Comparison of ENCODE assay signal across 36 cellular contexts in the genomic region with DNA sequence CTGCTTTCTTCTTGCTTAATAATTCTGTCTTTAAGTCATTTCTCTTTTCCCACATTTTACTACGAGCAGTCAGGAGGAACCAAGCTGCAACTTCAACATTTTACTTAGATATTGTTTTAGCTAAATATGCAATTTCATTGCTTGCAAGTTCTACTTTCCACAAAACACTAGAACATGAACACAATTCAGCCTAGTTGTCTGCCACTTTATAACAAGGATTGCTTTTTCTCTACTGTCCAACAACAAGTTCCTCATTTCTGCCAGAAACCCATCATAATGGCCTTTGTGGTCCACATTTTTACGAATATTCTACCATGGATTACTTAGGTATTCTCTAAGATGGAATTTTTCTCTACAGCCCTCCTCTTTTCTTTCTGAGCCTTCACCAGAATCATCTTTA. TPM values are rescaled to one million over a fixed set of nuclear protein-coding genes. Genes with fewer than 3 reads are reported as not detected.
DNase-seq lines count a peak whose midpoint lies in the region; ATAC-seq and TF ChIP-seq lines count a peak whose summit lies in the region.
"Had no signal": no experiment of that assay in that cellular context is flagged by ENCODE, and none has a peak within 500 bp of the region (broad histone marks: within the 10 kb centered on the region; RNA-seq: fewer than 3 reads in every experiment).

No MANE protein-coding gene starts in this region.

- peaks cover 14% of the 10 kb centered on the region for H3K4me1 Mint-ChIP-seq in WTC11
- H3K4me1 Mint-ChIP-seq in stimulated activated memory B cell treated with anti-CD40 and anti-IgM and Interleukin-4, amounts not matched to agents 10 μg/mL and 1 μg/mL and 100 μg/mL, for 72 hours, result no peaks in the 10 kb centered on the region
- H3K4me1 Mint-ChIP-seq: brain, T-helper 17 cell had no signal

- H3K9me3 ChIP-seq in neutrophil, result no peaks in the 10 kb centered on the region
- H3K9me3 ChIP-seq: adrenal gland, mucosa of descending colon had no signal

- H3K4me3 Mint-ChIP-seq in WTC11, result no peak overlapping the region
- H3K4me3 Mint-ChIP-seq in stimulated activated memory B cell treated with anti-CD40 and anti-IgM and Interleukin-4, amounts not matched to agents 10 μg/mL and 1 μg/mL and 100 μg/mL, for 72 hours, result no peak overlapping the region
- H3K4me3 Mint-ChIP-seq: activated CD4-positive, alpha-beta memory T cell treated with anti-CD3 and anti-CD28 coated beads for 36 hours; brain; IgD-negative memory B cell; natural killer cell treated with Interleukin-12 subunit alpha and Interleukin-12 subunit beta and Interleukin-15 and Interleukin-18, amount 100 ng/mL, for 72 hours; T-helper 17 cell; type B pancreatic cell had no signal

- ATAC-seq in WTC11, result no peak
- ATAC-seq in stimulated activated memory B cell treated with anti-CD40 and anti-IgM and Interleukin-4, amounts not matched to agents 10 μg/mL and 1 μg/mL and 100 μg/mL, for 72 hours, result no peak
- ATAC-seq: mucosa of descending colon; natural killer cell treated with Interleukin-12 subunit alpha and Interleukin-12 subunit beta and Interleukin-15 and Interleukin-18, amount 100 ng/mL, for 72 hours; Panc1; SK-N-SH treated with all-trans-retinoic acid at 6 μM for 48 hours; stimulated activated naive CD8-positive, alpha-beta T cell treated with anti-CD3 and anti-CD28 coated beads, Interleukin-15, Interleukin-2, amounts not matched to agents 100 U/mL and 50 U/mL, for 24 hours; T-helper 17 cell had no signal

- H3K27me3 Mint-ChIP-seq in WTC11 (ENCODE audit: low read depth), result no peaks in the 10 kb centered on the region
- peaks cover 48% of the 10 kb centered on the region for H3K27me3 Mint-ChIP-seq in stimulated activated memory B cell treated with anti-CD40 and anti-IgM and Interleukin-4, amounts not matched to agents 10 μg/mL and 1 μg/mL and 100 μg/mL, for 72 hours
- H3K27me3 Mint-ChIP-seq: brain, type B pancreatic cell had no signal

- peak overlapping the region; percentile 39 for H3K27ac ChIP-seq in neutrophil
- H3K27ac ChIP-seq: adrenal gland, C4-2B had no signal

- TF ChIP-seq CTCF in WTC11 (IDR thresholded peaks at IDR 0.05) (no peak), neutrophil (IDR thresholded peaks at IDR 0.05) (no peak)

- peak overlapping the region; percentile 55; the same call in 1 of the 2 replicates for H3K27ac Mint-ChIP-seq in WTC11
- H3K27ac Mint-ChIP-seq in stimulated activated memory B cell treated with anti-CD40 and anti-IgM and Interleukin-4, amounts not matched to agents 10 μg/mL and 1 μg/mL and 100 μg/mL, for 72 hours, result no peak overlapping the region
- H3K27ac Mint-ChIP-seq: activated CD4-positive, alpha-beta memory T cell treated with anti-CD3 and anti-CD28 coated beads for 36 hours; IgD-negative memory B cell; natural killer cell treated with Interleukin-12 subunit alpha and Interleukin-12 subunit beta and Interleukin-15 and Interleukin-18, amount 100 ng/mL, for 72 hours; T-helper 17 cell; type B pancreatic cell had no signal

- peaks cover 0 to 7% of the 10 kb centered on the region in 2 experiments for H3K4me1 ChIP-seq in neutrophil (ENCODE audit: control insufficient read depth in 1 of 2, insufficient read depth in 1 of 2, low read depth in 1 of 2, low read length in 1 of 2)

- no peaks in the 10 kb centered on the region for H3K27me3 ChIP-seq in neutrophil
- H3K27me3 ChIP-seq: adrenal gland had no signal

- POLR2A ChIA-PET in WTC11 (lab: Charles Lee), result no interaction called here

- no peak overlapping the region for H3K4me3 ChIP-seq in neutrophil (ENCODE audit: low read depth in 1 of 2, low read length in 1 of 2)
- H3K4me3 ChIP-seq: adrenal gland, mucosa of descending colon had no signal

- CTCF ChIA-PET in WTC11 (lab: Charles Lee), result interaction anchor here (1.2 to 2.4 kb wide), 2 partner anchors 37 to 84 kb away, joined by 3 to 10 read pairs; partner anchors contain the start of gene SORT1

- peaks cover 5% of the 10 kb centered on the region for H3K36me3 Mint-ChIP-seq in WTC11
- no peaks in the 10 kb centered on the region for H3K36me3 Mint-ChIP-seq in stimulated activated memory B cell treated with anti-CD40 and anti-IgM and Interleukin-4, amounts not matched to agents 10 μg/mL and 1 μg/mL and 100 μg/mL, for 72 hours
- H3K36me3 Mint-ChIP-seq: activated CD4-positive, alpha-beta memory T cell treated with anti-CD3 and anti-CD28 coated beads for 36 hours; IgD-negative memory B cell; natural killer cell treated with Interleukin-12 subunit alpha and Interleukin-12 subunit beta and Interleukin-15 and Interleukin-18, amount 100 ng/mL, for 72 hours had no signal

- peaks cover 34% of the 10 kb centered on the region for H3K36me3 ChIP-seq in neutrophil
- H3K36me3 ChIP-seq: adrenal gland had no signal

- H3K9me3 Mint-ChIP-seq in WTC11, result no peaks in the 10 kb centered on the region
- H3K9me3 Mint-ChIP-seq in stimulated activated memory B cell treated with anti-CD40 and anti-IgM and Interleukin-4, amounts not matched to agents 10 μg/mL and 1 μg/mL and 100 μg/mL, for 72 hours, result no peaks in the 10 kb centered on the region
- H3K9me3 Mint-ChIP-seq: activated CD4-positive, alpha-beta memory T cell treated with anti-CD3 and anti-CD28 coated beads for 36 hours; brain; IgD-negative memory B cell; natural killer cell treated with Interleukin-12 subunit alpha and Interleukin-12 subunit beta and Interleukin-15 and Interleukin-18, amount 100 ng/mL, for 72 hours; type B pancreatic cell had no signal

- peak; percentile 4 to 39 for DNase-seq in NOMO-1 (lab: John Stamatoyannopoulos, UW; ENCODE audit: unreplicated experiment in 2 of 2)
- DNase-seq in NOMO-1 treated with dmso at 0.1 percent for 144 hours (lab: John Stamatoyannopoulos, UW; ENCODE audit: unreplicated experiment), result no peak
- no peak for DNase-seq in WTC11 (ENCODE audit: low spot score)
- no peak for DNase-seq in central memory CD4-positive, alpha-beta T cell
- no peak for DNase-seq in NCI-H1092 (lab: John Stamatoyannopoulos, UW)
- no peak for DNase-seq in activated CD4-positive, CD25-positive, alpha-beta regulatory T cell (lab: John Stamatoyannopoulos, UW)
- DNase-seq: 8988T; activated CD4-positive, alpha-beta memory T cell treated with anti-CD3 and anti-CD28 coated beads for 36 hours; activated CD4-positive, CD25-positive, alpha-beta regulatory T cell treated with anti-CD3 and anti-CD28 coated beads, Interleukin-2, amount 50 U/mL, for 72 hours; activated naive CD4-positive, alpha-beta T cell; adrenal gland; DND-41; effector CD4-positive, alpha-beta T cell; GF-D8; left cardiac atrium; mucosa of descending colon; NCI-H2081; NCI-H2227 treated with DMSO at 0.1 percent for 48 hours; NCI-H526 treated with DMSO at 0.1 percent for 48 hours; Right ventricle myocardium superior; small intestine; stimulated activated naive CD8-positive, alpha-beta T cell treated with anti-CD3 and anti-CD28 coated beads, Interleukin-15, Interleukin-2, amounts not matched to agents 100 U/mL and 50 U/mL, for 24 hours; T-helper 17 cell had no signal

TF ChIP-seq in WTC11, 78 proteins besides CTCF, POLR2A, EP300 and RAD21 (continues in another document):
- no peak for TF ChIP-seq ZNF232 (CRISPR knock-in tag; IDR thresholded peaks at IDR 0.05)
- TF ChIP-seq, protein P1, sequence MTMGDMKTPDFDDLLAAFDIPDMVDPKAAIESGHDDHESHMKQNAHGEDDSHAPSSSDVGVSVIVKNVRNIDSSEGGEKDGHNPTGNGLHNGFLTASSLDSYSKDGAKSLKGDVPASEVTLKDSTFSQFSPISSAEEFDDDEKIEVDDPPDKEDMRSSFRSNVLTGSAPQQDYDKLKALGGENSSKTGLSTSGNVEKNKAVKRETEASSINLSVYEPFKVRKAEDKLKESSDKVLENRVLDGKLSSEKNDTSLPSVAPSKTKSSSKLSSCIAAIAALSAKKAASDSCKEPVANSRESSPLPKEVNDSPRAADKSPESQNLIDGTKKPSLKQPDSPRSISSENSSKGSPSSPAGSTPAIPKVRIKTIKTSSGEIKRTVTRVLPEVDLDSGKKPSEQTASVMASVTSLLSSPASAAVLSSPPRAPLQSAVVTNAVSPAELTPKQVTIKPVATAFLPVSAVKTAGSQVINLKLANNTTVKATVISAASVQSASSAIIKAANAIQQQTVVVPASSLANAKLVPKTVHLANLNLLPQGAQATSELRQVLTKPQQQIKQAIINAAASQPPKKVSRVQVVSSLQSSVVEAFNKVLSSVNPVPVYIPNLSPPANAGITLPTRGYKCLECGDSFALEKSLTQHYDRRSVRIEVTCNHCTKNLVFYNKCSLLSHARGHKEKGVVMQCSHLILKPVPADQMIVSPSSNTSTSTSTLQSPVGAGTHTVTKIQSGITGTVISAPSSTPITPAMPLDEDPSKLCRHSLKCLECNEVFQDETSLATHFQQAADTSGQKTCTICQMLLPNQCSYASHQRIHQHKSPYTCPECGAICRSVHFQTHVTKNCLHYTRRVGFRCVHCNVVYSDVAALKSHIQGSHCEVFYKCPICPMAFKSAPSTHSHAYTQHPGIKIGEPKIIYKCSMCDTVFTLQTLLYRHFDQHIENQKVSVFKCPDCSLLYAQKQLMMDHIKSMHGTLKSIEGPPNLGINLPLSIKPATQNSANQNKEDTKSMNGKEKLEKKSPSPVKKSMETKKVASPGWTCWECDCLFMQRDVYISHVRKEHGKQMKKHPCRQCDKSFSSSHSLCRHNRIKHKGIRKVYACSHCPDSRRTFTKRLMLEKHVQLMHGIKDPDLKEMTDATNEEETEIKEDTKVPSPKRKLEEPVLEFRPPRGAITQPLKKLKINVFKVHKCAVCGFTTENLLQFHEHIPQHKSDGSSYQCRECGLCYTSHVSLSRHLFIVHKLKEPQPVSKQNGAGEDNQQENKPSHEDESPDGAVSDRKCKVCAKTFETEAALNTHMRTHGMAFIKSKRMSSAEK (CRISPR knock-in tag; IDR thresholded peaks at IDR 0.05; ENCODE audit: borderline replicate concordance), result no peak
- TF ChIP-seq OVOL2 (CRISPR knock-in tag; IDR thresholded peaks at IDR 0.05; ENCODE audit: borderline replicate concordance), result no peak
- no peak for TF ChIP-seq FOXK1 (CRISPR knock-in tag; IDR thresholded peaks at IDR 0.05)
- TF ChIP-seq ZNF121 (CRISPR knock-in tag; IDR thresholded peaks at IDR 0.05), result no peak
- TF ChIP-seq, protein P2, sequence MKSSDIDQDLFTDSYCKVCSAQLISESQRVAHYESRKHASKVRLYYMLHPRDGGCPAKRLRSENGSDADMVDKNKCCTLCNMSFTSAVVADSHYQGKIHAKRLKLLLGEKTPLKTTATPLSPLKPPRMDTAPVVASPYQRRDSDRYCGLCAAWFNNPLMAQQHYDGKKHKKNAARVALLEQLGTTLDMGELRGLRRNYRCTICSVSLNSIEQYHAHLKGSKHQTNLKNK (CRISPR knock-in tag; IDR thresholded peaks at IDR 0.05), result no peak
- no peak for TF ChIP-seq NR2C2 (CRISPR knock-in tag; IDR thresholded peaks at IDR 0.05)
- TF ChIP-seq SP1 (CRISPR knock-in tag; conservative IDR thresholded peaks at IDR 0.05), result no peak
- TF ChIP-seq ESRRA (CRISPR knock-in tag; IDR thresholded peaks at IDR 0.05; ENCODE audit: borderline replicate concordance), result no peak
- no peak for TF ChIP-seq GABPB1 (CRISPR knock-in tag; IDR thresholded peaks at IDR 0.05)
- TF ChIP-seq ZNF138 (CRISPR knock-in tag; conservative IDR thresholded peaks at IDR 0.05), result no peak
- TF ChIP-seq MXD4 (CRISPR knock-in tag; IDR thresholded peaks at IDR 0.05; ENCODE audit: borderline replicate concordance), result no peak
- TF ChIP-seq CBFB (CRISPR knock-in tag; IDR thresholded peaks at IDR 0.05; ENCODE audit: low read depth), result no peak

RNA-seq across cellular contexts. Expression of gene SORT1, which starts 36.6 kb away (rescaled TPM):
- 50.2 to 60.8 TPM (median 55.9 TPM) in 3 replicates for total RNA-seq in WTC11 (2021)

RNA-seq across cellular contexts. Expression of gene MYBPHL, which starts 54.3 kb away (rescaled TPM):
- 0.23 to 1.2 TPM (median 0.94 TPM) in 3 replicates for total RNA-seq in WTC11 (2021)
- total RNA-seq: activated CD4-positive, alpha-beta memory T cell treated with anti-CD3 and anti-CD28 coated beads for 36 hours; fibroblast of lung; lung microvascular endothelial cell; mucosa of descending colon; natural killer cell treated with Interleukin-12 subunit alpha and Interleukin-12 subunit beta and Interleukin-15 and Interleukin-18, amount 100 ng/mL, for 72 hours; osteoblast; renal cortical epithelial cell; T-helper 17 cell had no signal

Comparison
In these comparisons a context has a peak if more than half of its experiments do, and no peak if none do; other contexts are left out.
1. DNase-seq: peak in NOMO-1 (2 of 2); none in NOMO-1 treated with dmso at 0.1 percent for 144 hours (single experiment), WTC11 (single experiment), central memory CD4-positive, alpha-beta T cell (single experiment), NCI-H1092 (single experiment) and activated CD4-positive, CD25-positive, alpha-beta regulatory T cell (0 of 4).